1 cellular context compared by ENCODE assay signal in genomic region chr5:127023552-127024191, GRCh38. TPM values are rescaled to one million over a fixed set of nuclear protein-coding genes. Genes with fewer than 3 reads are reported as not detected.
"Had no signal": no experiment of that assay in that cellular context is flagged by ENCODE, and none has a peak within 500 bp of the region (broad histone marks: within the 10 kb centered on the region; RNA-seq: fewer than 3 reads in every experiment).

No MANE protein-coding gene starts in this region.

RNA-seq across cellular contexts. Expression of gene C5orf63, which starts 49.6 kb away (rescaled TPM):
- total RNA-seq: ascending aorta had no signal
